Comparison of ENCODE assay signal across 8 cellular contexts in genomic region chr2:200578778-200579177, GRCh38. TPM values are rescaled to one million over a fixed set of nuclear protein-coding genes. Genes with fewer than 3 reads are reported as not detected.
A peak's percentile ranks its signal among the peaks of the same experiment; 100 is the strongest.
DNase-seq lines count a peak whose midpoint lies in the region; ATAC-seq and TF ChIP-seq lines count a peak whose summit lies in the region.

No MANE protein-coding gene starts in this region.

- H3K4me1 Mint-ChIP-seq in endodermal cell: no peaks in the 10 kb centered on the region

- H3K4me1 ChIP-seq in endodermal cell (ENCODE audit: control insufficient read depth, insufficient read depth, low read length) (no peaks in the 10 kb centered on the region), gastrocnemius medialis (no peaks in the 10 kb centered on the region)

- H3K27ac ChIP-seq in endodermal cell (ENCODE audit: low read depth, low read length): no peak overlapping the region
- H3K27ac ChIP-seq in gastrocnemius medialis: no peak overlapping the region

- H3K4me3 Mint-ChIP-seq in endodermal cell: no peak overlapping the region

- 88% methylated on average over 1 of the region's 1 CpG; no CpG with 5 or more reads in 1 of the 2 experiments for WGBS in endodermal cell (ENCODE audit: insufficient coverage in 1 of 2, insufficient read length in 1 of 2), 2 experiments

- no peaks in the 10 kb centered on the region for H3K9me3 ChIP-seq in endodermal cell (ENCODE audit: control insufficient read depth, low read length)
- H3K9me3 ChIP-seq in gastrocnemius medialis: no peaks in the 10 kb centered on the region

- no peaks in the 10 kb centered on the region for H3K27me3 ChIP-seq in endodermal cell (ENCODE audit: control insufficient read depth, insufficient read depth, low read length, poor library complexity, severe bottlenecking)
- H3K27me3 ChIP-seq in gastrocnemius medialis: no peaks in the 10 kb centered on the region

- H3K27ac Mint-ChIP-seq in endodermal cell: no peak overlapping the region

- H3K27me3 Mint-ChIP-seq in endodermal cell (ENCODE audit: insufficient read depth): no peaks in the 10 kb centered on the region

- peak; percentile 55 for TF ChIP-seq CTCF in NB4 (IDR thresholded peaks at IDR 0.05; ENCODE audit: low read depth, low read length)
- TF ChIP-seq CTCF in endodermal cell (conservative IDR thresholded peaks at IDR 0.05): peak; percentile 72
- peak; percentile 49 for TF ChIP-seq CTCF in retinal pigment epithelial cell (conservative IDR thresholded peaks at IDR 0.05; ENCODE audit: low read depth, low read length)
- TF ChIP-seq CTCF in gastrocnemius medialis (IDR thresholded peaks at IDR 0.05 in 4 of 5, conservative IDR thresholded peaks at IDR 0.05 in 1 of 5): peak in 1 of 5 experiments; percentile 25

- no peak for ATAC-seq in HG02884 (IDR thresholded peaks at IDR 0.05; ENCODE audit: unreplicated experiment)
- ATAC-seq in gastrocnemius medialis: no peak
- ATAC-seq in HG03571 (IDR thresholded peaks at IDR 0.05; ENCODE audit: unreplicated experiment): no peak

- TF ChIP-seq POLR2A in NB4 (IDR thresholded peaks at IDR 0.05; ENCODE audit: extremely low read depth, insufficient read length): no peak
- no peak for TF ChIP-seq POLR2A in gastrocnemius medialis (IDR thresholded peaks at IDR 0.05)

- peaks cover 6% of the 10 kb centered on the region for H3K36me3 ChIP-seq in endodermal cell (ENCODE audit: control insufficient read depth, insufficient read depth, low read length)
- no peaks in the 10 kb centered on the region for H3K36me3 ChIP-seq in gastrocnemius medialis

- peak; percentile 27 for DNase-seq in DMS 273 (lab: John Stamatoyannopoulos, UW; ENCODE audit: unreplicated experiment)
- no peak for DNase-seq in DMS 273 treated with DMSO at 0.1 percent for 48 hours (lab: John Stamatoyannopoulos, UW)
- peak; percentile 57 for DNase-seq in NB4 (ENCODE audit: low read depth)
- peak; percentile 36 for DNase-seq in endodermal cell
- DNase-seq in retinal pigment epithelial cell (ENCODE audit: low read depth): no peak
- no peak for DNase-seq in gastrocnemius medialis

- H3K9ac ChIP-seq in endodermal cell (ENCODE audit: extremely low read depth, low read length, poor library complexity, severe bottlenecking): no peak overlapping the region

- intact Hi-C loops in gastrocnemius medialis (cut with DNase I; ENCODE audit: low total_unique reads): loop anchor here (5.0 kb wide), 1 partner anchor 124 kb away; no protein-coding TSS in a partner anchor

- H3K4me3 ChIP-seq in NB4 (ENCODE audit: low read depth, low read length): no peak overlapping the region
- H3K4me3 ChIP-seq in endodermal cell (ENCODE audit: low read length): no peak overlapping the region
- no peak overlapping the region for H3K4me3 ChIP-seq in retinal pigment epithelial cell (ENCODE audit: low read length)
- no peak overlapping the region for H3K4me3 ChIP-seq in gastrocnemius medialis

- no peaks in the 10 kb centered on the region for H3K9me3 Mint-ChIP-seq in endodermal cell

- in situ Hi-C loops in gastrocnemius medialis (cut with MboI; ENCODE audit: low sequenced_read_pairs in 4 of 4): loop anchor here in 1 of 4 donors (10.0 kb wide), 1 partner anchor 126 kb away; no protein-coding TSS in a partner anchor

- H3K36me3 Mint-ChIP-seq in endodermal cell (ENCODE audit: low read depth): peaks cover 10% of the 10 kb centered on the region

RNA-seq across cellular contexts. Expression of gene AOX1, which starts 7.0 kb away (rescaled TPM):
- total RNA-seq in endodermal cell (10 to 100 TPM in 1 of 2 donors, 1 to 10 TPM in 1; 8.8 to 15.5 TPM), gastrocnemius medialis (10 to 100 TPM; 22.1 to 41.8 (median 34.0) TPM)
- 1.6 TPM for polyA plus RNA-seq in endodermal cell (2013, experiment 1 of 2)
- polyA plus RNA-seq in endodermal cell (2013, experiment 2 of 2): 1.4 TPM

RNA-seq across cellular contexts. Expression of gene SGO2, which starts 52.8 kb away (rescaled TPM):
- total RNA-seq in endodermal cell (10 to 100 TPM; 20.0 to 37.8 TPM), gastrocnemius medialis (1 to 10 TPM in 1 of 4 donors, under 1 TPM in 3; 0.61 to 2.6 (median 0.70) TPM)
- 36.4 TPM for polyA plus RNA-seq in endodermal cell (2013, experiment 1 of 2)
- polyA plus RNA-seq in endodermal cell (2013, experiment 2 of 2): 44.8 TPM

Comparison
In these comparisons a context has a peak if more than half of its experiments do, and no peak if none do; other contexts are left out.
1. DNase-seq: peak in DMS 273 (single experiment), NB4 (single experiment) and endodermal cell (single experiment); none in DMS 273 treated with DMSO at 0.1 percent for 48 hours (single experiment), retinal pigment epithelial cell (single experiment) and gastrocnemius medialis (0 of 2).
2. RNA of gene SGO2, which starts 52.8 kb away (total RNA-seq): 20.0 to 37.8 TPM in endodermal cell; 0.61 to 2.6 TPM in gastrocnemius medialis; every median in the first group is over 4 times any median in the second.